ENCODE assay signal across 12 cellular contexts in the genomic region with DNA sequence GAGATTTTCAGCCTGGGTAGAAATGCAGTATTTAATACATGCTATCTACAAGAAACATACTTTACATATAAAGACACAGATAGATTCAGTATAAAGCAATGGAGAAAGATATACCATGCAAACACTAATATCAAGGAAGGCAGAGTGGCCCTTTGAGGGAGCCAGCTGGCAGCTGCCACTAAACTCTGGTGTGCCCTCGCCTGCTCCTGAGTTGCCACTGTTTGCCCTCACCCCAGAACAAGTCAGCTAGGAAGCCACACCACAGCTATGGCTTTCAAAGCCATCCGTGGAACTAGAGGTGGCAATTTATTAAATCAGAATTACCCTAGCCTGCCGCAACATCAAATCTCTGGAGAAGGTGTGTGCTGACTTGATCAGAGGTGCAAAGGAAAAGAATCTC. TPM values are rescaled to one million over a fixed set of nuclear protein-coding genes. Genes with fewer than 3 reads are reported as not detected.
DNase-seq lines count a peak whose midpoint lies in the region; ATAC-seq and TF ChIP-seq lines count a peak whose summit lies in the region.
"Had no signal": no experiment of that assay in that cellular context is flagged by ENCODE, and none has a peak within 500 bp of the region (broad histone marks: within the 10 kb centered on the region; RNA-seq: fewer than 3 reads in every experiment).

No MANE protein-coding gene starts in this region.

- H3K36me3 ChIP-seq in brain microvascular endothelial cell (replicated peaks) (peaks cover 14% of the 10 kb centered on the region), mesenchymal stem cell (ENCODE audit: control insufficient read depth in 1 of 2, insufficient read depth in 2 of 2, low read depth in 1 of 2, low read length in 2 of 2) (peaks cover 5 to 23% of the 10 kb centered on the region in 2 experiments), testis (ENCODE audit: low read depth, missing control alignments) (no peaks in the 10 kb centered on the region)

- 79% methylated on average over 2 of the region's 3 CpGs for WGBS in mesenchymal stem cell
- WGBS in testis, 2 donors: 66 to 85% methylated on average over 2 to 3 of the region's 3 CpGs

- intact Hi-C loops in activated CD4-positive, alpha-beta T cell treated with anti-CD3 and anti-CD28 coated beads for 36 hours (cut with DNase I, micrococcal nuclease): no loop called here
- intact Hi-C loops in testis (cut with DNase I; ENCODE audit: low total_unique reads): no loop called here

- H3K18ac ChIP-seq in mesenchymal stem cell (ENCODE audit: low read depth in 1 of 2, low read length in 2 of 2): peak overlapping the region; percentile 13 to 76

- H3K9ac ChIP-seq in mesenchymal stem cell (ENCODE audit: low read length): peak overlapping the region; percentile 85

- H3K14ac ChIP-seq in mesenchymal stem cell (ENCODE audit: low read length in 2 of 2): no peak overlapping the region

- TF ChIP-seq POLR2A in testis (IDR thresholded peaks at IDR 0.05): no peak

- no peak overlapping the region for H2AK5ac ChIP-seq in mesenchymal stem cell (ENCODE audit: low read length, severe bottlenecking)

- H3K9me3 ChIP-seq in mesenchymal stem cell (ENCODE audit: control insufficient read depth, low read length) (no peaks in the 10 kb centered on the region), testis (no peaks in the 10 kb centered on the region)

- no peak overlapping the region for H3K4me3 Mint-ChIP-seq in activated CD4-positive, alpha-beta T cell treated with anti-CD3 and anti-CD28 coated beads for 36 hours
- H3K4me3 Mint-ChIP-seq in stimulated activated memory B cell treated with anti-CD40 and anti-IgM and Interleukin-4, amounts not matched to agents 10 μg/mL and 1 μg/mL and 100 μg/mL, for 72 hours: no peak overlapping the region

- peaks cover 34% of the 10 kb centered on the region for H3K4me1 ChIP-seq in mesenchymal stem cell (ENCODE audit: control insufficient read depth, insufficient read depth, low read depth, low read length)
- peaks cover 40% of the 10 kb centered on the region for H3K4me1 ChIP-seq in testis

- in situ Hi-C loops in brain microvascular endothelial cell (cut with HindIII; ENCODE audit: low pct_ligation_motif_present, low sequenced_read_pairs): no loop called here

- H4K8ac ChIP-seq in mesenchymal stem cell (ENCODE audit: low read length): peak overlapping the region; percentile 83

- POLR2A ChIA-PET in activated CD4-positive, alpha-beta T cell treated with anti-CD3 and anti-CD28 coated beads for 36 hours (lab: Charles Lee): interaction anchor here (0.6 to 3.0 kb wide), 3 partner anchors 18 to 47 kb away, joined by 4 to 30 read pairs (median 4); partner anchors contain the start of genes RNU4-1 and RNU4-2

- CTCF ChIA-PET in activated CD4-positive, alpha-beta T cell treated with anti-CD3 and anti-CD28 coated beads for 36 hours (lab: Charles Lee): interaction anchor here (1.0 to 24.9 kb wide), 7 partner anchors 8 to 55 kb away, joined by 4 to 518 read pairs (median 8); partner anchors contain the start of genes PXN and SIRT4

- H3K4me3 ChIP-seq in brain microvascular endothelial cell (ENCODE audit: low read depth, low read length) (no peak overlapping the region), mesenchymal stem cell (ENCODE audit: insufficient read depth in 1 of 2, low read depth in 1 of 2, low read length in 2 of 2) (peak overlapping the region in 1 of 2 experiments; percentile 60), testis (no peak overlapping the region)

- no peak for ATAC-seq in activated CD4-positive, alpha-beta T cell treated with anti-CD3 and anti-CD28 coated beads for 36 hours
- no peak for ATAC-seq in stimulated activated memory B cell treated with anti-CD40 and anti-IgM and Interleukin-4, amounts not matched to agents 10 μg/mL and 1 μg/mL and 100 μg/mL, for 72 hours

- H3K27me3 ChIP-seq in brain microvascular endothelial cell (replicated peaks) (no peaks in the 10 kb centered on the region), mesenchymal stem cell (ENCODE audit: control insufficient read depth in 1 of 2, insufficient read depth in 1 of 2, low read length in 2 of 2) (no peaks in the 10 kb centered on the region), testis (no peaks in the 10 kb centered on the region)

- H3K79me1 ChIP-seq in mesenchymal stem cell (replicated peaks; ENCODE audit: low read length, poor library complexity, severe bottlenecking): peaks cover 1% of the 10 kb centered on the region

- no peaks in the 10 kb centered on the region for H3K27me3 Mint-ChIP-seq in activated CD4-positive, alpha-beta T cell treated with anti-CD3 and anti-CD28 coated beads for 36 hours
- H3K27me3 Mint-ChIP-seq in stimulated activated memory B cell treated with anti-CD40 and anti-IgM and Interleukin-4, amounts not matched to agents 10 μg/mL and 1 μg/mL and 100 μg/mL, for 72 hours: peaks cover 86% of the 10 kb centered on the region

- TF ChIP-seq CTCF in brain microvascular endothelial cell (IDR thresholded peaks at IDR 0.05; ENCODE audit: low read depth, low read length, missing control alignments): no peak
- TF ChIP-seq CTCF in testis (IDR thresholded peaks at IDR 0.05): no peak

- H2BK5ac ChIP-seq in mesenchymal stem cell (ENCODE audit: low read depth, low read length, poor library complexity, severe bottlenecking): no peak overlapping the region

- peak overlapping the region; percentile 58 for H4K91ac ChIP-seq in mesenchymal stem cell (ENCODE audit: low read length)

- peak overlapping the region; percentile 34 to 63 for H3K4ac ChIP-seq in mesenchymal stem cell (ENCODE audit: low read depth in 1 of 2, low read length in 2 of 2)

- H3K27ac ChIP-seq in brain microvascular endothelial cell (peak overlapping the region; percentile 61), mesenchymal stem cell (ENCODE audit: low read length, poor library complexity, severe bottlenecking) (no peak overlapping the region), testis (peak overlapping the region; percentile 7 to 48)

- no peak overlapping the region for H2BK120ac ChIP-seq in mesenchymal stem cell (ENCODE audit: low read depth, low read length)

- no peak overlapping the region for H2AFZ ChIP-seq in mesenchymal stem cell (ENCODE audit: low read depth, low read length)

- no peak for DNase-seq in activated CD4-positive, alpha-beta T cell treated with anti-CD3 and anti-CD28 coated beads for 36 hours
- no peak for DNase-seq in activated CD4-positive, alpha-beta T cell treated with anti-CD3 and anti-CD28 coated beads, Interleukin-2, amount 50 U/mL, for 48 hours
- DNase-seq in brain microvascular endothelial cell: no peak
- no peak for DNase-seq in mesenchymal stem cell
- no peak for DNase-seq in testis
- no peak for DNase-seq in amniotic stem cell (lab: John Stamatoyannopoulos, UW)
- no peak for DNase-seq in cerebellar cortex (ENCODE audit: low spot score)
- DNase-seq: ACHN, DMS79 treated with DMSO at 0.1 percent for 48 hours, NCI-H1092 treated with DMSO at 0.1 percent for 48 hours had no signal

- peak overlapping the region; percentile 62 for H2BK15ac ChIP-seq in mesenchymal stem cell (ENCODE audit: low read depth, poor library complexity, severe bottlenecking)

- peaks cover 69% of the 10 kb centered on the region for H3K4me1 Mint-ChIP-seq in activated CD4-positive, alpha-beta T cell treated with anti-CD3 and anti-CD28 coated beads for 36 hours
- peaks cover 29% of the 10 kb centered on the region for H3K4me1 Mint-ChIP-seq in stimulated activated memory B cell treated with anti-CD40 and anti-IgM and Interleukin-4, amounts not matched to agents 10 μg/mL and 1 μg/mL and 100 μg/mL, for 72 hours

- no peaks in the 10 kb centered on the region for H3K9me3 Mint-ChIP-seq in activated CD4-positive, alpha-beta T cell treated with anti-CD3 and anti-CD28 coated beads for 36 hours (ENCODE audit: low read depth)
- H3K9me3 Mint-ChIP-seq in stimulated activated memory B cell treated with anti-CD40 and anti-IgM and Interleukin-4, amounts not matched to agents 10 μg/mL and 1 μg/mL and 100 μg/mL, for 72 hours: no peaks in the 10 kb centered on the region

- H2BK12ac ChIP-seq in mesenchymal stem cell (ENCODE audit: low read length in 2 of 2): peak overlapping the region in 1 of 2 experiments; percentile 93

- no peak overlapping the region for H3K4me2 ChIP-seq in mesenchymal stem cell (ENCODE audit: low read length, poor library complexity, severe bottlenecking)

- peak overlapping the region; percentile 72 for H3K27ac Mint-ChIP-seq in activated CD4-positive, alpha-beta T cell treated with anti-CD3 and anti-CD28 coated beads for 36 hours
- H3K27ac Mint-ChIP-seq in stimulated activated memory B cell treated with anti-CD40 and anti-IgM and Interleukin-4, amounts not matched to agents 10 μg/mL and 1 μg/mL and 100 μg/mL, for 72 hours: no peak overlapping the region

- no peak overlapping the region for H3K23ac ChIP-seq in mesenchymal stem cell (ENCODE audit: low read length in 2 of 2)

- peaks cover 10% of the 10 kb centered on the region for H3K36me3 Mint-ChIP-seq in activated CD4-positive, alpha-beta T cell treated with anti-CD3 and anti-CD28 coated beads for 36 hours (ENCODE audit: low read depth)
- no peaks in the 10 kb centered on the region for H3K36me3 Mint-ChIP-seq in stimulated activated memory B cell treated with anti-CD40 and anti-IgM and Interleukin-4, amounts not matched to agents 10 μg/mL and 1 μg/mL and 100 μg/mL, for 72 hours

RNA-seq across cellular contexts. Expression of gene PXN, which starts 18.3 kb away (rescaled TPM):
- 100 to 1,000 TPM in 1 of 2 experiments, 10 to 100 TPM in 1; 74.5 to 104 TPM for total RNA-seq in activated CD4-positive, alpha-beta T cell treated with anti-CD3 and anti-CD28 coated beads for 36 hours
- 90.4 TPM for polyA plus RNA-seq in mesenchymal stem cell (2013, experiment 1 of 2)
- 88.1 TPM for polyA plus RNA-seq in mesenchymal stem cell (2013, experiment 2 of 2)
- total RNA-seq in testis: 10 to 100 TPM; 81.8 to 84.9 TPM
- 89.6 TPM for polyA plus RNA-seq in testis (ENCODE audit: insufficient read depth, low read depth, low replicate concordance)

RNA-seq across cellular contexts. Expression of gene RNU4-2, which starts 44.5 kb away (rescaled TPM):
- 1,000 to 10,000 TPM in 1 of 2 experiments, 100 to 1,000 TPM in 1; 385 to 1,689 TPM for total RNA-seq in activated CD4-positive, alpha-beta T cell treated with anti-CD3 and anti-CD28 coated beads for 36 hours
- polyA plus RNA-seq in mesenchymal stem cell (2013, experiment 1 of 2): not detected
- polyA plus RNA-seq in mesenchymal stem cell (2013, experiment 2 of 2): not detected
- under 1 TPM; under 0.01 TPM for total RNA-seq in testis
- not detected for polyA plus RNA-seq in testis (ENCODE audit: insufficient read depth, low read depth, low replicate concordance)
- total RNA-seq: HT1080 had no signal

RNA-seq across cellular contexts. Expression of gene RNU4-1, which starts 45.9 kb away (rescaled TPM):
- total RNA-seq in activated CD4-positive, alpha-beta T cell treated with anti-CD3 and anti-CD28 coated beads for 36 hours: 1,000 to 10,000 TPM in 1 of 2 experiments, 100 to 1,000 TPM in 1; 323 to 1,150 TPM
- polyA plus RNA-seq in mesenchymal stem cell (2013, experiment 1 of 2): not detected
- not detected for polyA plus RNA-seq in mesenchymal stem cell (2013, experiment 2 of 2)
- under 1 TPM; under 0.01 TPM for total RNA-seq in testis
- not detected for polyA plus RNA-seq in testis (ENCODE audit: insufficient read depth, low read depth, low replicate concordance)
- total RNA-seq: HT1080 had no signal

RNA-seq across cellular contexts. Expression of gene RPLP0, which starts 46.3 kb away (rescaled TPM):
- 1,000 to 10,000 TPM; 3,424 to 4,221 TPM for total RNA-seq in activated CD4-positive, alpha-beta T cell treated with anti-CD3 and anti-CD28 coated beads for 36 hours
- polyA plus RNA-seq in mesenchymal stem cell (2013, experiment 1 of 2): 3,349 TPM
- polyA plus RNA-seq in mesenchymal stem cell (2013, experiment 2 of 2): 3,313 TPM
- 1,000 to 10,000 TPM in 1 of 2 donors, 100 to 1,000 TPM in 1; 733 to 1,607 TPM for total RNA-seq in testis
- polyA plus RNA-seq in testis (ENCODE audit: insufficient read depth, low read depth, low replicate concordance): 1,137 TPM

RNA-seq across cellular contexts. Expression of gene GCN1, which starts 52.7 kb away (rescaled TPM):
- 100 to 1,000 TPM; 125 to 139 TPM for total RNA-seq in activated CD4-positive, alpha-beta T cell treated with anti-CD3 and anti-CD28 coated beads for 36 hours
- polyA plus RNA-seq in mesenchymal stem cell (2013, experiment 1 of 2): 19.7 TPM
- polyA plus RNA-seq in mesenchymal stem cell (2013, experiment 2 of 2): 17.3 TPM
- total RNA-seq in testis: 100 to 1,000 TPM; 104 to 164 TPM
- 66.3 TPM for polyA plus RNA-seq in testis (ENCODE audit: insufficient read depth, low read depth, low replicate concordance)

Comparison
In these comparisons a context has a peak if more than half of its experiments do, and no peak if none do; other contexts are left out.
1. RNA of gene RNU4-2, which starts 44.5 kb away (total RNA-seq): 385 to 1,689 TPM in activated CD4-positive, alpha-beta T cell treated with anti-CD3 and anti-CD28 coated beads for 36 hours; under 0.01 TPM in testis; every median in the first group is over 100 times any median in the second.
2. RNA of gene RNU4-1, which starts 45.9 kb away (total RNA-seq): 323 to 1,150 TPM in activated CD4-positive, alpha-beta T cell treated with anti-CD3 and anti-CD28 coated beads for 36 hours; under 0.01 TPM in testis; every median in the first group is over 100 times any median in the second.